In the genomic region with DNA sequence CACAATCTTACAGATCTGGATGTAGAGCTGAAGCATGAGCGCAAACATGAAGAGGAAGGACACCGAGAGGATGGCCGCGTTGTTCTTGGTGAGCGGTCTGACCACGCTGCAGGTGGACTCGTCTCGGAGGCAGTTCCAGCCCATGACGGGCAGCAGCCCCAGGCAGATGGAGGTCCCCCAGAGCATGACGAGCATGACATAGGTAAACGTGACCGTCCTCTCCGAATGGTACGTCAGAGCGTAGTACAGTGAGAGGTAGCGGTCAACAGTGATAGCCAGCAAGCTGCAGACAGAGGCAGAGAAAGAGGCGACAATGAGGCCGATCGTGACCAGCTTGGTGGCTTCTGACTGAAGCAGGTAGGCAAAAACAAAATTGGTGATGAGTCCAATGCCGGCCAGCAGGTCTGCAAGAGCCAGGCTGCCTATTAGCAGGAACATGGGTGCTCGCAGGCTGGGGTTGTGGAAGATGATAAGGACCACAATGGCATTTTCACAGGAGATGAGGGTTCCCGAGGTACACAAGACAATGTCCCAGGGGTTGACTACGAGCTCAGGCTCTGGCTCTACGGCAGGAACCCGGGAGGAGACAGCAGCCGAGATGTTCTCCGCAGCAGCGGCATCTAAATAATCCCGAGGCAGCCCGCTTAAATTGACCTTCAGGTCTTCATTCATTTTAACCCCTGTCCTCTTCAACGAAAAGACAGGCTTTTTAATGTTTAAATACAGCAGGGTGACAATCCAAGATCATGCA, we compare ENCODE assay signal across 11 cellular contexts. TPM values are rescaled to one million over a fixed set of nuclear protein-coding genes. Genes with fewer than 3 reads are reported as not detected.
DNase-seq lines count a peak whose midpoint lies in the region; ATAC-seq and TF ChIP-seq lines count a peak whose summit lies in the region.
"Had no signal": no experiment of that assay in that cellular context is flagged by ENCODE, and none has a peak within 500 bp of the region (broad histone marks: within the 10 kb centered on the region; RNA-seq: fewer than 3 reads in every experiment).

No MANE protein-coding gene starts in this region.

- no peak overlapping the region for H3K27ac ChIP-seq in right cardiac atrium (ENCODE audit: low read length)
- no peak overlapping the region for H3K27ac ChIP-seq in breast epithelium
- H3K27ac ChIP-seq in tibial artery: no peak overlapping the region
- H3K27ac ChIP-seq: cardiac muscle cell had no signal

- TF ChIP-seq POLR2A in breast epithelium (IDR thresholded peaks at IDR 0.05): no peak

- DNase-seq in right cardiac atrium (no peak), cardiac septum (ENCODE audit: low spot score) (no peak), breast epithelium (ENCODE audit: low spot score in 2 of 2) (no peak), naive B cell (no peak), SHP77 (lab: John Stamatoyannopoulos, UW) (no peak), tibial artery (no peak), NOMO-1 treated with dmso at 0.1 percent for 144 hours (lab: John Stamatoyannopoulos, UW; ENCODE audit: unreplicated experiment) (no peak)
- DNase-seq: AML-193 had no signal

- peak overlapping the region in 1 of 6 donors; percentile 75 for H3K27ac Mint-ChIP-seq in naive B cell

- WGBS in right cardiac atrium: 64% methylated on average over 31 of the region's 31 CpGs

- peaks cover 12 to 17% (median 16%) of the 10 kb centered on the region in 3 donors for H3K4me1 Mint-ChIP-seq in naive B cell

- H3K36me3 ChIP-seq in breast epithelium: no peaks in the 10 kb centered on the region
- no peaks in the 10 kb centered on the region for H3K36me3 ChIP-seq in tibial artery
- H3K36me3 ChIP-seq: cardiac muscle cell had no signal

- H3K27me3 Mint-ChIP-seq in naive B cell: peaks cover 59 to 66% (median 59%) of the 10 kb centered on the region in 3 donors

- H3K9me3 ChIP-seq in right cardiac atrium (ENCODE audit: control insufficient read depth, low read length) (no peaks in the 10 kb centered on the region), breast epithelium (no peaks in the 10 kb centered on the region), tibial artery (no peaks in the 10 kb centered on the region)

- TF ChIP-seq CTCF in breast epithelium (IDR thresholded peaks at IDR 0.05): no peak
- no peak for TF ChIP-seq CTCF in tibial artery (IDR thresholded peaks at IDR 0.05)

- peaks cover 0 to 9% of the 10 kb centered on the region in 2 donors for H3K36me3 Mint-ChIP-seq in naive B cell

- intact Hi-C loops in right cardiac atrium (cut with DNase I): no loop called here
- intact Hi-C loops in cardiac septum (cut with DNase I): no loop called here
- intact Hi-C loops in breast epithelium (cut with DNase I; ENCODE audit: low total_unique reads): no loop called here
- intact Hi-C loops in tibial artery (cut with DNase I; ENCODE audit: low total_unique reads): no loop called here

- ATAC-seq in right cardiac atrium (no peak), naive B cell (ENCODE audit: low read depth in 2 of 2) (no peak), GM19397 (IDR thresholded peaks at IDR 0.05; ENCODE audit: unreplicated experiment) (no peak)

- H3K4me3 ChIP-seq in right cardiac atrium (ENCODE audit: low read length): peak overlapping the region; percentile 34
- peak overlapping the region; percentile 36 to 66 (median 54) for H3K4me3 ChIP-seq in breast epithelium
- H3K4me3 ChIP-seq in tibial artery: peak overlapping the region in 1 of 2 donors; percentile 45

- H3K27me3 ChIP-seq in right cardiac atrium (ENCODE audit: control insufficient read depth, insufficient read depth) (peaks cover 4% of the 10 kb centered on the region), breast epithelium (peaks cover 0 to 39% of the 10 kb centered on the region in 2 donors), tibial artery (peaks cover 0 to 49% of the 10 kb centered on the region in 2 donors)

- H3K4me1 ChIP-seq in right cardiac atrium (ENCODE audit: control insufficient read depth, insufficient read depth, low read length): no peaks in the 10 kb centered on the region
- H3K4me1 ChIP-seq in breast epithelium: peaks cover 0 to 8% of the 10 kb centered on the region in 2 donors
- H3K4me1 ChIP-seq in tibial artery: peaks cover 0 to 19% (median 12%) of the 10 kb centered on the region in 4 donors

- H3K9me3 Mint-ChIP-seq in naive B cell: peaks cover 0 to 2% (median 0%) of the 10 kb centered on the region in 7 donors

- peak overlapping the region; percentile 27 to 88 (median 68) for H3K4me3 Mint-ChIP-seq in naive B cell

RNA-seq across cellular contexts. Expression of a gene that starts 1.3 kb away (rescaled TPM):
- total RNA-seq in right cardiac atrium (not detected), cardiac septum (not detected), breast epithelium (1 to 10 TPM in 1 of 3 donors, under 1 TPM in 2; 0.32 to 1.2 (median 0.33) TPM)
- polyA plus RNA-seq in right cardiac atrium (not detected), naive B cell (ENCODE audit: low read depth in 6 of 6) (under 1 TPM in 1 of 6 donors, not detected in 5; 0.11 TPM)
- total RNA-seq: cardiac muscle cell, M059J had no signal
- polyA plus RNA-seq: cardiac muscle cell had no signal
